ENCODE assay signal across 8 cellular contexts in genomic region chr19:53192771-53193533, GRCh38. TPM values are rescaled to one million over a fixed set of nuclear protein-coding genes. Genes with fewer than 3 reads are reported as not detected.
DNase-seq lines count a peak whose midpoint lies in the region; ATAC-seq and TF ChIP-seq lines count a peak whose summit lies in the region.

ZNF665 (minus strand) TSS chr19:53193358; CDS start chr19:53182898, 10,460 bp downstream.

- H3K27me3 ChIP-seq in BLaER1: no peaks in the 10 kb centered on the region
- no peaks in the 10 kb centered on the region for H3K27me3 ChIP-seq in H9 (ENCODE audit: insufficient read depth, low read length)
- no peaks in the 10 kb centered on the region for H3K27me3 ChIP-seq in PC-3 (ENCODE audit: low read length)

- no peak within 1 kb of the TSS for H4K8ac ChIP-seq in H9 (replicated peaks; ENCODE audit: insufficient read length, low read depth, low read length)

- H3K4me3 ChIP-seq in BLaER1 (peak within 1 kb of the TSS; percentile 90), PC-3 (ENCODE audit: low read length) (peak within 1 kb of the TSS; percentile 87)

- H3K9me3 ChIP-seq in BLaER1: peaks cover 26% of the 10 kb centered on the region
- no peaks in the 10 kb centered on the region for H3K9me3 ChIP-seq in H9 (ENCODE audit: control insufficient read depth, low read depth, low read length)
- H3K9me3 ChIP-seq in PC-3 (ENCODE audit: low read length): no peaks in the 10 kb centered on the region

- H2AFZ ChIP-seq in H9 (ENCODE audit: low read length): no peak within 1 kb of the TSS
- peak within 1 kb of the TSS; percentile 97 for H2AFZ ChIP-seq in PC-3 (ENCODE audit: low read length)

- peaks cover 15 to 23% (median 17%) of the 10 kb centered on the region in 3 experiments for H3K36me3 Mint-ChIP-seq in H9 (ENCODE audit: insufficient read depth in 1 of 3, low read depth in 3 of 3)
- H3K36me3 Mint-ChIP-seq in natural killer cell treated with Interleukin-12 subunit alpha and Interleukin-12 subunit beta and Interleukin-15 and Interleukin-18, amount 100 ng/mL, for 72 hours: peaks cover 25% of the 10 kb centered on the region

- 0 out of 2 replicates have a peak within 1 kb of the TSS, but pooled peaks have one; percentile 25 for H3K14ac ChIP-seq in H9 (ENCODE audit: insufficient read depth, low read length)

- no peaks in the 10 kb centered on the region for H3F3A ChIP-seq in PC-3 (ENCODE audit: low read length, unreplicated experiment)

- POLR2A ChIA-PET in PC-3 (lab: Charles Lee; ENCODE audit: unreplicated experiment): no interaction called here

- H3K4me1 ChIP-seq in BLaER1: peaks cover 26% of the 10 kb centered on the region
- no peaks in the 10 kb centered on the region for H3K4me1 ChIP-seq in H9 (ENCODE audit: insufficient read depth, low read length)
- peaks cover 6% of the 10 kb centered on the region; the same call in 1 of the 2 replicates for H3K4me1 ChIP-seq in PC-3 (ENCODE audit: insufficient read depth, low read length)

- WGBS in H9 (ENCODE audit: extremely low coverage, insufficient read length, low lambda C conversion rate): no CpG with 5 or more reads among the region's 53 CpGs

- no peak within 1 kb of the TSS for H2BK5ac ChIP-seq in H9 (ENCODE audit: insufficient read length, low read length)

- H4K91ac ChIP-seq in H9 (ENCODE audit: insufficient read length, low read depth, low read length): no peak within 1 kb of the TSS

- no peak within 1 kb of the TSS for H2BK15ac ChIP-seq in H9 (ENCODE audit: low read depth, low read length)

- ATAC-seq in PC-3 (peak; percentile 62), GM18870 (IDR thresholded peaks at IDR 0.05; ENCODE audit: unreplicated experiment) (no peak)
- peak; percentile 86 to 89 for ATAC-seq in natural killer cell treated with Interleukin-12 subunit alpha and Interleukin-12 subunit beta and Interleukin-15 and Interleukin-18, amount 100 ng/mL, for 72 hours

- no peak within 1 kb of the TSS for H3K18ac ChIP-seq in H9 (ENCODE audit: insufficient read length, low read depth, low read length)

- BruUV-seq in PC-3 (replicated peaks; lab: Mats Ljungman, UMichigan): TSS peak; percentile 90

- H3K4me2 ChIP-seq in BLaER1 (peak within 1 kb of the TSS; percentile 92), H9 (ENCODE audit: insufficient read depth, insufficient read length, low read length) (peak within 1 kb of the TSS; percentile 67), PC-3 (ENCODE audit: low read length) (peak within 1 kb of the TSS; percentile 91)

- peaks cover 4 to 9% of the 10 kb centered on the region in 2 experiments; a peak in 2 of 5 replicates for H3K9me3 Mint-ChIP-seq in H9
- peaks cover 7% of the 10 kb centered on the region for H3K9me3 Mint-ChIP-seq in natural killer cell treated with Interleukin-12 subunit alpha and Interleukin-12 subunit beta and Interleukin-15 and Interleukin-18, amount 100 ng/mL, for 72 hours

- H3K27ac ChIP-seq in BLaER1 (peak within 1 kb of the TSS; percentile 93), H9 (ENCODE audit: insufficient read length, low read depth, low read length) (no peak within 1 kb of the TSS), PC-3 (ENCODE audit: low read length) (peak within 1 kb of the TSS; percentile 45)

- H3K4ac ChIP-seq in H9 (ENCODE audit: low read depth, low read length): no peak within 1 kb of the TSS

- H3T11ph ChIP-seq in H9 (ENCODE audit: low read length): no peak within 1 kb of the TSS

- H2BK12ac ChIP-seq in H9 (ENCODE audit: insufficient read length, low read depth, low read length): no peak within 1 kb of the TSS

- H3K9me2 ChIP-seq in PC-3 (replicated peaks; ENCODE audit: low read length): no peaks in the 10 kb centered on the region

- peaks cover 5% of the 10 kb centered on the region for H3K79me1 ChIP-seq in H9 (ENCODE audit: insufficient read depth, low read depth, low read length, poor library complexity, severe bottlenecking)

- H3K36me3 ChIP-seq in BLaER1: peaks cover 27% of the 10 kb centered on the region
- peaks cover 5% of the 10 kb centered on the region; the same call in 1 of the 2 replicates for H3K36me3 ChIP-seq in PC-3 (ENCODE audit: low read depth, low read length)

- CTCF ChIA-PET in PC-3 (lab: Charles Lee): no interaction called here

- H3K23me2 ChIP-seq in H9 (ENCODE audit: insufficient read length, low read depth, low read length, poor library complexity, severe bottlenecking): peaks cover 14% of the 10 kb centered on the region

- H3K27me3 Mint-ChIP-seq in H9 (ENCODE audit: low read depth): peaks cover 24% of the 10 kb centered on the region
- no peaks in the 10 kb centered on the region for H3K27me3 Mint-ChIP-seq in natural killer cell treated with Interleukin-12 subunit alpha and Interleukin-12 subunit beta and Interleukin-15 and Interleukin-18, amount 100 ng/mL, for 72 hours

- no peak within 1 kb of the TSS for H3K56ac ChIP-seq in H9 (ENCODE audit: insufficient read length, low read depth, low read length)

- H2AK5ac ChIP-seq in H9 (ENCODE audit: insufficient read length, low read length): no peak within 1 kb of the TSS

- peaks cover 26 to 28% of the 10 kb centered on the region in 2 experiments for H3K4me1 Mint-ChIP-seq in H9
- peaks cover 21 to 27% of the 10 kb centered on the region in 2 donors for H3K4me1 Mint-ChIP-seq in natural killer cell treated with Interleukin-12 subunit alpha and Interleukin-12 subunit beta and Interleukin-15 and Interleukin-18, amount 100 ng/mL, for 72 hours (ENCODE audit: low read depth in 2 of 2)

- H2BK20ac ChIP-seq in H9 (ENCODE audit: low read depth, low read length, poor library complexity, severe bottlenecking): no peak within 1 kb of the TSS

- intact Hi-C loops in PC-3 (cut with micrococcal nuclease): loop anchor here (10.0 kb wide), 2 partner anchors 142 to 202 kb away; partner anchors contain the start of genes ZNF765 and ZNF845

- H2BK120ac ChIP-seq in H9 (ENCODE audit: low read depth, low read length, poor library complexity, severe bottlenecking): no peak within 1 kb of the TSS

- TF ChIP-seq CTCF in H9 (conservative IDR thresholded peaks at IDR 0.05): no peak
- no peak for TF ChIP-seq CTCF in PC-3 (conservative IDR thresholded peaks at IDR 0.05; ENCODE audit: low read depth, low read length)

- no peak within 1 kb of the TSS for H3K23ac ChIP-seq in H9 (ENCODE audit: insufficient read length, low read depth, low read length)

- H3K4me3 Mint-ChIP-seq in H9: peak within 1 kb of the TSS; percentile 95 to 97
- H3K4me3 Mint-ChIP-seq in natural killer cell treated with Interleukin-12 subunit alpha and Interleukin-12 subunit beta and Interleukin-15 and Interleukin-18, amount 100 ng/mL, for 72 hours: peak within 1 kb of the TSS; percentile 89

- H3K9ac ChIP-seq in BLaER1 (peak within 1 kb of the TSS; percentile 96), H9 (ENCODE audit: extremely low read depth, insufficient read length, low read length) (peak within 1 kb of the TSS; percentile 66), PC-3 (ENCODE audit: low read length) (peak within 1 kb of the TSS; percentile 91)

- H3K79me2 ChIP-seq in H9 (ENCODE audit: insufficient read depth, low read length) (no peaks in the 10 kb centered on the region), PC-3 (ENCODE audit: low read length) (peaks cover 10% of the 10 kb centered on the region; the same call in 1 of the 2 replicates)

- DNase-seq in H9 (peak; percentile 92), PC-3 (peak; percentile 76), fibroblast of the conjunctiva (ENCODE audit: low read depth) (peak; percentile 68)
- DNase-seq in activated effector memory CD4-positive, alpha-beta T cell treated with Interleukin-2 at 50 U/mL for 16 hours: peak; percentile 63
- peak; percentile 94 for DNase-seq in natural killer cell treated with Interleukin-12 subunit alpha and Interleukin-12 subunit beta and Interleukin-15 and Interleukin-18, amount 100 ng/mL, for 72 hours (ENCODE audit: low spot score)
- DNase-seq in stimulated activated CD8-positive, alpha-beta memory T cell treated with anti-CD3 and anti-CD28 coated beads, Interleukin-7, amount 100 ng/mL, for 48 hours (ENCODE audit: extremely low read depth in 1 of 2, low read depth in 1 of 2): peak; percentile 45 to 78

- H3K27ac Mint-ChIP-seq in H9: peak within 1 kb of the TSS; percentile 65 to 97 (median 85); a peak in 5 of 7 replicates
- peak within 1 kb of the TSS; percentile 84 to 85 for H3K27ac Mint-ChIP-seq in natural killer cell treated with Interleukin-12 subunit alpha and Interleukin-12 subunit beta and Interleukin-15 and Interleukin-18, amount 100 ng/mL, for 72 hours

- no peak within 1 kb of the TSS for H4K5ac ChIP-seq in H9 (ENCODE audit: insufficient read length, low read depth, low read length)

- H4K20me1 ChIP-seq in BLaER1: no peaks in the 10 kb centered on the region
- no peaks in the 10 kb centered on the region for H4K20me1 ChIP-seq in H9 (ENCODE audit: control insufficient read depth, insufficient read depth, insufficient read length)
- H4K20me1 ChIP-seq in PC-3 (ENCODE audit: low read length): no peaks in the 10 kb centered on the region

RNA-seq across cellular contexts. Expression of gene ZNF665, which starts in this region (rescaled TPM):
- total RNA-seq in H9 (2021) (3.7 and 3.8 TPM in 2 replicates), PC-3 (2014; rRNA removed) (0.77 and 0.81 TPM in 2 replicates)
- total RNA-seq in natural killer cell treated with Interleukin-12 subunit alpha and Interleukin-12 subunit beta and Interleukin-15 and Interleukin-18, amount 100 ng/mL, for 72 hours: 1 to 10 TPM; 2.1 to 3.0 TPM

Comparison
In these comparisons a context has a peak if more than half of its experiments do, and no peak if none do; other contexts are left out.
1. Peak in DNase-seq, ATAC-seq, H3K4me3 ChIP-seq, H3K27ac ChIP-seq, H3K9ac ChIP-seq and H3K4me2 ChIP-seq in PC-3; RNA of the gene not detected or under 1 TPM.